In the genomic region with DNA sequence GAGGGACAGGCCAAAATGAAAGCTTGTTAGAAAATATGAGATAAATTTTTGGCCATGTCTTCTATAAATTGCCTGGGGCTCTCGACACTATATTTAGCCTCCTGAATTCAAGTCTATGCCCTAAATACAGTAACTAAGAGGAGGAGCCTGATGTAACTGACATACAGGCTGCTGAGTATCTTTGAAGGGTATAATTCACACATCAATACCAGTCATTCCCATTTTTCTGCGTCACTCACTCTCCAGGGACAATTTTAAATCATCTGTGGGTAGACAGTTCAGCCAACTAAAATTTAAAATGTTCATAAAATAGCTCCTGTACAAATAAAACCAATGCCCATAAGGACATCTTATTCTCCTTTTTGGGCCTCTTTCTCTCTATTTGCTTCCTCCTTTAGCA, we compare ENCODE assay signal across 14 cellular contexts.
"Had no signal": no experiment of that assay in that cellular context is flagged by ENCODE, and none has a peak within 500 bp of the region (broad histone marks: within the 10 kb centered on the region; RNA-seq: fewer than 3 reads in every experiment).

No MANE protein-coding gene starts in this region.

- DNase-seq: activated CD4-positive, alpha-beta T cell treated with anti-CD3 and anti-CD28 coated beads, Interleukin-2, amount 10 ng/mL, durations not matched to agents 24 days and 14 days; activated CD8-positive, alpha-beta T cell treated with anti-CD3 and anti-CD28 coated beads for 36 hours; activated naive CD4-positive, alpha-beta T cell treated with Interleukin-2 at 50 U/mL for 16 hours; activated T-cell treated with anti-CD3 and anti-CD28 coated beads, Interleukin-2, amount 50 U/mL, for 24 hours; anterior cingulate cortex; effector CD4-positive, alpha-beta T cell; hippocampal formation; ovary; sigmoid colon; stimulated activated naive CD4-positive, alpha-beta T cell had no signal

- H3K4me1 Mint-ChIP-seq: activated CD4-positive, alpha-beta T cell treated with anti-CD3 and anti-CD28 coated beads, Interleukin-2, amount 10 ng/mL, durations not matched to agents 24 days and 14 days had no signal

- H3K36me3 ChIP-seq: ovary, sigmoid colon, tibial nerve had no signal

- H3K9me3 ChIP-seq: ovary, tibial nerve had no signal

- H3K4me1 ChIP-seq: sigmoid colon had no signal

- H3K9me3 Mint-ChIP-seq: activated CD4-positive, alpha-beta T cell treated with anti-CD3 and anti-CD28 coated beads, Interleukin-2, amount 10 ng/mL, durations not matched to agents 24 days and 14 days; activated T-cell treated with anti-CD3 and anti-CD28 coated beads, Interleukin-2, amount 50 U/mL, for 24 hours; activated T-helper 2 cell treated with anti-CD3 and anti-CD28 coated beads, Interferon-gamma antibody, Interleukin-2, Interleukin-4, amounts not matched to agents 10 μg/mL and 5 μg/mL and 100 μg/mL, durations not matched to agents 14 hours and 24 hours and 36 hours; T-helper 1 cell treated with Interleukin-12 subunit alpha and Interleukin-12 subunit beta and Interleukin-4 antibody, amounts not matched to agents 30 μg/mL and 1 μg/mL, for 36 hours had no signal

- H3K27ac Mint-ChIP-seq: activated CD4-positive, alpha-beta T cell treated with anti-CD3 and anti-CD28 coated beads, Interleukin-2, amount 10 ng/mL, durations not matched to agents 24 days and 14 days; activated CD8-positive, alpha-beta T cell treated with anti-CD3 and anti-CD28 coated beads for 36 hours; activated T-cell treated with anti-CD3 and anti-CD28 coated beads, Interleukin-2, amount 50 U/mL, for 24 hours; activated T-helper 2 cell treated with anti-CD3 and anti-CD28 coated beads, Interferon-gamma antibody, Interleukin-2, Interleukin-4, amounts not matched to agents 10 μg/mL and 5 μg/mL and 100 μg/mL, durations not matched to agents 14 hours and 24 hours and 36 hours; T-helper 1 cell treated with Interleukin-12 subunit alpha and Interleukin-12 subunit beta and Interleukin-4 antibody, amounts not matched to agents 30 μg/mL and 1 μg/mL, for 36 hours had no signal

- H3K27ac ChIP-seq: ovary, sigmoid colon, tibial nerve had no signal

- H3K4me3 Mint-ChIP-seq: activated CD4-positive, alpha-beta T cell treated with anti-CD3 and anti-CD28 coated beads, Interleukin-2, amount 10 ng/mL, durations not matched to agents 24 days and 14 days; activated CD8-positive, alpha-beta T cell treated with anti-CD3 and anti-CD28 coated beads for 36 hours; activated T-cell treated with anti-CD3 and anti-CD28 coated beads, Interleukin-2, amount 50 U/mL, for 24 hours; neural crest cell; T-helper 1 cell treated with Interleukin-12 subunit alpha and Interleukin-12 subunit beta and Interleukin-4 antibody, amounts not matched to agents 30 μg/mL and 1 μg/mL, for 36 hours had no signal

- H3K27me3 Mint-ChIP-seq: activated T-cell treated with anti-CD3 and anti-CD28 coated beads, Interleukin-2, amount 50 U/mL, for 24 hours had no signal

- H3K4me3 ChIP-seq: ovary, sigmoid colon, tibial nerve had no signal

- ATAC-seq: activated CD8-positive, alpha-beta T cell treated with anti-CD3 and anti-CD28 coated beads for 36 hours had no signal

- H3K27me3 ChIP-seq: ovary, sigmoid colon, tibial nerve had no signal
